ENCODE assay signal across 8 cellular contexts in genomic region chr4:176277162-176277904, GRCh38. TPM values are rescaled to one million over a fixed set of nuclear protein-coding genes. Genes with fewer than 3 reads are reported as not detected.
DNase-seq lines count a peak whose midpoint lies in the region; ATAC-seq lines count a peak whose summit lies in the region.

No MANE protein-coding gene starts in this region.

- peaks cover 7% of the 10 kb centered on the region for H3K4me1 Mint-ChIP-seq in stimulated activated memory B cell treated with anti-CD40 and anti-IgM and Interleukin-4, amounts not matched to agents 10 μg/mL and 1 μg/mL and 100 μg/mL, for 72 hours

- H3K9me3 Mint-ChIP-seq in stimulated activated memory B cell treated with anti-CD40 and anti-IgM and Interleukin-4, amounts not matched to agents 10 μg/mL and 1 μg/mL and 100 μg/mL, for 72 hours = no peaks in the 10 kb centered on the region

- no peak overlapping the region for H3K27ac Mint-ChIP-seq in stimulated activated memory B cell treated with anti-CD40 and anti-IgM and Interleukin-4, amounts not matched to agents 10 μg/mL and 1 μg/mL and 100 μg/mL, for 72 hours

- peak; percentile 81 for DNase-seq in GM03348 (ENCODE audit: low spot score)
- peak; percentile 49 for DNase-seq in HT1080 (ENCODE audit: low read depth)
- peak; percentile 83 for DNase-seq in OCI-M1 (lab: John Stamatoyannopoulos, UW)
- DNase-seq in cerebellum (ENCODE audit: low spot score) = peak; percentile 63
- DNase-seq in kidney glomerular epithelial cell (lab: John Stamatoyannopoulos, UW) = peak; percentile 33
- DNase-seq in NCI-H2196 (lab: John Stamatoyannopoulos, UW; ENCODE audit: unreplicated experiment) = no peak

- no peak overlapping the region for H3K4me3 Mint-ChIP-seq in stimulated activated memory B cell treated with anti-CD40 and anti-IgM and Interleukin-4, amounts not matched to agents 10 μg/mL and 1 μg/mL and 100 μg/mL, for 72 hours

- H3K36me3 Mint-ChIP-seq in stimulated activated memory B cell treated with anti-CD40 and anti-IgM and Interleukin-4, amounts not matched to agents 10 μg/mL and 1 μg/mL and 100 μg/mL, for 72 hours = no peaks in the 10 kb centered on the region

- peaks cover 9% of the 10 kb centered on the region for H3K27me3 Mint-ChIP-seq in stimulated activated memory B cell treated with anti-CD40 and anti-IgM and Interleukin-4, amounts not matched to agents 10 μg/mL and 1 μg/mL and 100 μg/mL, for 72 hours

- ATAC-seq in GM21360 (IDR thresholded peaks at IDR 0.05; ENCODE audit: unreplicated experiment) = peak; percentile 84
- ATAC-seq in stimulated activated memory B cell treated with anti-CD40 and anti-IgM and Interleukin-4, amounts not matched to agents 10 μg/mL and 1 μg/mL and 100 μg/mL, for 72 hours = peak; percentile 69

RNA-seq across cellular contexts. Expression of gene ASB5, which starts 8.3 kb away (rescaled TPM):
- total RNA-seq in HT1080 (2014; rRNA removed; shearing (Covaris generic)) = not detected in 2 replicates
- not detected in 2 replicates for polyA plus RNA-seq in HT1080 (2015; cell fraction: cytosol; rRNA removed)
- polyA plus RNA-seq in HT1080 (2015; cell fraction: nucleus; rRNA removed) = 0.05 TPM in 1 of 2 replicates, not detected in the other
- total RNA-seq in cerebellum = 0.36 TPM

RNA-seq across cellular contexts. Expression of gene SPCS3, which starts 42.4 kb away (rescaled TPM):
- total RNA-seq in HT1080 (2014; rRNA removed; shearing (Covaris generic)) = 90.5 and 124 TPM in 2 replicates
- polyA plus RNA-seq in HT1080 (2015; cell fraction: cytosol; rRNA removed) = 102 and 120 TPM in 2 replicates
- polyA plus RNA-seq in HT1080 (2015; cell fraction: nucleus; rRNA removed) = 120 and 124 TPM in 2 replicates
- total RNA-seq in cerebellum = 89.8 TPM
